Comparison of ENCODE assay signal across 1 cellular context in the genomic region with DNA sequence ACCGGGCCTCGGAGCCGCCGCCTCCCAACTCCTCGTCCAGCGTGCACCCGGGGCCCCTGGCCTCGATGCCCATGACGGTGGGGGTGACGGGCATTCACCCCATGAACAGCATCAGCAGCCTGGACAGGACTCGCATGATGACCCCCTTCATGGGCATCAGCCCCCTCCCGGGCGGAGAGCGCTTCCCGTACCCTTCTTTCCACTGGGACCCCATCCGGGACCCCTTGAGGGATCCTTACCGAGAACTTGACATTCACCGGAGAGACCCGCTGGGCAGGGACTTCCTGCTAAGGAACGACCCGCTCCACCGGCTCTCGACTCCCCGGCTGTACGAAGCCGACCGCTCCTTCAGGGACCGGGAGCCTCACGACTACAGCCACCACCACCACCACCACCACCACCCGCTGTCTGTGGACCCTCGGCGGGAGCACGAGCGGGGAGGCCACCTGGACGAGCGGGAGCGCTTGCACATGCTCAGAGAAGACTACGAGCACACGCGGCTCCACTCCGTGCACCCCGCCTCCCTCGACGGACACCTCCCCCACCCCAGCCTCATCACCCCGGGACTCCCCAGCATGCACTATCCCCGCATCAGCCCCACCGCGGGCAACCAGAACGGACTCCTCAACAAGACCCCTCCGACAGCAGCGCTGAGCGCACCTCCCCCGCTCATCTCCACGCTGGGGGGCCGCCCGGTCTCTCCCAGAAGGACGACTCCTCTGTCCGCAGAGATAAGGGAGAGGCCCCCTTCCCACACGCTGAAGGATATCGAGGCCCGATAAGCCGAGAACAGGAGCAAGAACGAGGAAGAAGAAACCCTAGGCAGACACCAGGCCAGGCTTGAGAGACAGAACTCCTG.
TF ChIP-seq lines count a peak whose summit lies in the region.

No MANE protein-coding gene starts in this region.

TF ChIP-seq in WTC11, 78 proteins besides CTCF, POLR2A, EP300 and RAD21 (continued from another document):
- TF ChIP-seq, protein P1, sequence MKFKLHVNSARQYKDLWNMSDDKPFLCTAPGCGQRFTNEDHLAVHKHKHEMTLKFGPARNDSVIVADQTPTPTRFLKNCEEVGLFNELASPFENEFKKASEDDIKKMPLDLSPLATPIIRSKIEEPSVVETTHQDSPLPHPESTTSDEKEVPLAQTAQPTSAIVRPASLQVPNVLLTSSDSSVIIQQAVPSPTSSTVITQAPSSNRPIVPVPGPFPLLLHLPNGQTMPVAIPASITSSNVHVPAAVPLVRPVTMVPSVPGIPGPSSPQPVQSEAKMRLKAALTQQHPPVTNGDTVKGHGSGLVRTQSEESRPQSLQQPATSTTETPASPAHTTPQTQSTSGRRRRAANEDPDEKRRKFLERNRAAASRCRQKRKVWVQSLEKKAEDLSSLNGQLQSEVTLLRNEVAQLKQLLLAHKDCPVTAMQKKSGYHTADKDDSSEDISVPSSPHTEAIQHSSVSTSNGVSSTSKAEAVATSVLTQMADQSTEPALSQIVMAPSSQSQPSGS (CRISPR knock-in tag; IDR thresholded peaks at IDR 0.05; ENCODE audit: borderline replicate concordance, low read depth), result no peak
